Comparison of ENCODE assay signal across 7 cellular contexts in genomic region chr1:1305300-1306069, GRCh38. TPM values are rescaled to one million over a fixed set of nuclear protein-coding genes. Genes with fewer than 3 reads are reported as not detected.
A peak's percentile ranks its signal among the peaks of the same experiment; 100 is the strongest.
DNase-seq lines count a peak whose midpoint lies in the region; ATAC-seq and TF ChIP-seq lines count a peak whose summit lies in the region.

No MANE protein-coding gene starts in this region.

- peak; percentile 21 for TF ChIP-seq CTCF in GM13977 (IDR thresholded peaks at IDR 0.05; ENCODE audit: extremely low read depth, insufficient read depth, missing control alignments)

- no peaks in the 10 kb centered on the region for H3K9me3 ChIP-seq in endocrine pancreas (ENCODE audit: control insufficient read depth, low read length)
- no peaks in the 10 kb centered on the region for H3K9me3 ChIP-seq in muscle layer of colon (ENCODE audit: low read length)

- H3K27ac Mint-ChIP-seq in activated CD8-positive, alpha-beta T cell treated with anti-CD3 and anti-CD28 coated beads, Interleukin-2, amount 10 ng/mL, durations not matched to agents 7 days and 5 days = peak overlapping the region; percentile 95

- H3K27ac ChIP-seq in muscle layer of colon (ENCODE audit: low read depth, low read length) = peak overlapping the region; percentile 75

- peak overlapping the region; percentile 6 for H3K4me3 ChIP-seq in endocrine pancreas (ENCODE audit: control insufficient read depth, insufficient read depth, low read length)
- H3K4me3 ChIP-seq in muscle layer of colon (ENCODE audit: low read depth in 1 of 2, low read length in 2 of 2) = peak overlapping the region; percentile 40 to 85

- H3K9ac ChIP-seq in endocrine pancreas (ENCODE audit: control insufficient read depth, insufficient read depth, low read length) (peak overlapping the region; percentile 90), muscle layer of colon (ENCODE audit: low read length) (peak overlapping the region; percentile 22)

- peak overlapping the region; percentile 84 for H3K4me3 Mint-ChIP-seq in activated CD8-positive, alpha-beta T cell treated with anti-CD3 and anti-CD28 coated beads, Interleukin-2, amount 10 ng/mL, durations not matched to agents 7 days and 5 days

- H3K4me1 ChIP-seq in endocrine pancreas (ENCODE audit: control insufficient read depth, insufficient read depth, low read length) (no peaks in the 10 kb centered on the region), muscle layer of colon (ENCODE audit: insufficient read depth, low read length) (peaks cover 26% of the 10 kb centered on the region)

- POLR2A ChIA-PET in activated CD8-positive, alpha-beta T cell treated with anti-CD3 and anti-CD28 coated beads, Interleukin-2, amount 10 ng/mL, durations not matched to agents 7 days and 5 days (lab: Charles Lee) = interaction anchor here (0.9 to 1.1 kb wide), 3 partner anchors 20 to 183 kb away, joined by 3 read pairs; partner anchors contain the start of gene UBE2J2

- CTCF ChIA-PET in activated CD8-positive, alpha-beta T cell treated with anti-CD3 and anti-CD28 coated beads, Interleukin-2, amount 10 ng/mL, durations not matched to agents 7 days and 5 days (lab: Charles Lee) = interaction anchor here (0.7 to 1.6 kb wide), 10 partner anchors 14 to 304 kb away, joined by 3 to 16 read pairs (median 4); partner anchors contain the start of genes AURKAIP1 and UBE2J2

- no peaks in the 10 kb centered on the region for H3K9me3 Mint-ChIP-seq in activated CD8-positive, alpha-beta T cell treated with anti-CD3 and anti-CD28 coated beads, Interleukin-2, amount 10 ng/mL, durations not matched to agents 7 days and 5 days (ENCODE audit: insufficient read depth)

- no peaks in the 10 kb centered on the region for H3K27me3 ChIP-seq in endocrine pancreas (ENCODE audit: control insufficient read depth, insufficient read depth, low read length)
- no peaks in the 10 kb centered on the region for H3K27me3 ChIP-seq in muscle layer of colon (ENCODE audit: control insufficient read depth in 1 of 2, insufficient read depth in 2 of 2, low read length in 2 of 2)

- in situ Hi-C loops in GM13977 (cut with MboI; ENCODE audit: low pct_unique_long_range_greater_than_20kb, low sequenced_read_pairs, unreplicated experiment) = no loop called here

- H3K27me3 Mint-ChIP-seq in activated CD8-positive, alpha-beta T cell treated with anti-CD3 and anti-CD28 coated beads, Interleukin-2, amount 10 ng/mL, durations not matched to agents 7 days and 5 days (ENCODE audit: low read depth) = no peaks in the 10 kb centered on the region

- H3K4me1 Mint-ChIP-seq in activated CD8-positive, alpha-beta T cell treated with anti-CD3 and anti-CD28 coated beads, Interleukin-2, amount 10 ng/mL, durations not matched to agents 7 days and 5 days (ENCODE audit: low read depth) = peaks cover 23% of the 10 kb centered on the region

- DNase-seq in GM13977 (ENCODE audit: low spot score) (peak; percentile 85), NCI-H2227 (lab: John Stamatoyannopoulos, UW; ENCODE audit: unreplicated experiment) (peak; percentile 71)
- DNase-seq in activated CD8-positive, alpha-beta T cell treated with anti-CD3 and anti-CD28 coated beads, Interleukin-2, amount 10 ng/mL, durations not matched to agents 7 days and 5 days = peak; percentile 89
- DNase-seq in stimulated activated naive CD8-positive, alpha-beta T cell treated with anti-CD3 and anti-CD28 coated beads, Interleukin-15, Interleukin-2, amounts not matched to agents 100 U/mL and 50 U/mL, for 24 hours = peak; percentile 80

- H3K36me3 Mint-ChIP-seq in activated CD8-positive, alpha-beta T cell treated with anti-CD3 and anti-CD28 coated beads, Interleukin-2, amount 10 ng/mL, durations not matched to agents 7 days and 5 days (ENCODE audit: low read depth) = peaks cover 2% of the 10 kb centered on the region

- H3K36me3 ChIP-seq in endocrine pancreas (ENCODE audit: control insufficient read depth, insufficient read depth, low read length) = no peaks in the 10 kb centered on the region
- H3K36me3 ChIP-seq in muscle layer of colon (ENCODE audit: insufficient read depth, low read length) = peaks cover 6% of the 10 kb centered on the region

- peak; percentile 62 for ATAC-seq in activated CD8-positive, alpha-beta T cell treated with anti-CD3 and anti-CD28 coated beads, Interleukin-2, amount 10 ng/mL, durations not matched to agents 7 days and 5 days
- peak; percentile 45 for ATAC-seq in stimulated activated naive CD8-positive, alpha-beta T cell treated with anti-CD3 and anti-CD28 coated beads, Interleukin-15, Interleukin-2, amounts not matched to agents 100 U/mL and 50 U/mL, for 24 hours
- no peak for ATAC-seq in GM21717 (IDR thresholded peaks at IDR 0.05; ENCODE audit: unreplicated experiment)

RNA-seq across cellular contexts. Expression of gene ACAP3, which starts 2.2 kb away (rescaled TPM):
- 10 to 100 TPM; 65.2 to 87.3 TPM for total RNA-seq in activated CD8-positive, alpha-beta T cell treated with anti-CD3 and anti-CD28 coated beads, Interleukin-2, amount 10 ng/mL, durations not matched to agents 7 days and 5 days

RNA-seq across cellular contexts. Expression of gene PUSL1, which starts 2.9 kb away (rescaled TPM):
- total RNA-seq in activated CD8-positive, alpha-beta T cell treated with anti-CD3 and anti-CD28 coated beads, Interleukin-2, amount 10 ng/mL, durations not matched to agents 7 days and 5 days = 10 to 100 TPM; 24.0 to 26.2 TPM

RNA-seq across cellular contexts. Expression of gene INTS11, which starts 19.0 kb away (rescaled TPM):
- total RNA-seq in activated CD8-positive, alpha-beta T cell treated with anti-CD3 and anti-CD28 coated beads, Interleukin-2, amount 10 ng/mL, durations not matched to agents 7 days and 5 days = 100 to 1,000 TPM; 120 to 134 TPM

RNA-seq across cellular contexts. Expression of gene CPTP, which starts 19.1 kb away (rescaled TPM):
- total RNA-seq in activated CD8-positive, alpha-beta T cell treated with anti-CD3 and anti-CD28 coated beads, Interleukin-2, amount 10 ng/mL, durations not matched to agents 7 days and 5 days = 10 to 100 TPM; 18.5 to 21.4 TPM

RNA-seq across cellular contexts. Expression of gene SCNN1D, which starts 25.2 kb away (rescaled TPM):
- total RNA-seq in activated CD8-positive, alpha-beta T cell treated with anti-CD3 and anti-CD28 coated beads, Interleukin-2, amount 10 ng/mL, durations not matched to agents 7 days and 5 days = 1 to 10 TPM; 3.4 to 3.6 TPM
